Comparison of ENCODE assay signal across 1 cellular context in the genomic region with DNA sequence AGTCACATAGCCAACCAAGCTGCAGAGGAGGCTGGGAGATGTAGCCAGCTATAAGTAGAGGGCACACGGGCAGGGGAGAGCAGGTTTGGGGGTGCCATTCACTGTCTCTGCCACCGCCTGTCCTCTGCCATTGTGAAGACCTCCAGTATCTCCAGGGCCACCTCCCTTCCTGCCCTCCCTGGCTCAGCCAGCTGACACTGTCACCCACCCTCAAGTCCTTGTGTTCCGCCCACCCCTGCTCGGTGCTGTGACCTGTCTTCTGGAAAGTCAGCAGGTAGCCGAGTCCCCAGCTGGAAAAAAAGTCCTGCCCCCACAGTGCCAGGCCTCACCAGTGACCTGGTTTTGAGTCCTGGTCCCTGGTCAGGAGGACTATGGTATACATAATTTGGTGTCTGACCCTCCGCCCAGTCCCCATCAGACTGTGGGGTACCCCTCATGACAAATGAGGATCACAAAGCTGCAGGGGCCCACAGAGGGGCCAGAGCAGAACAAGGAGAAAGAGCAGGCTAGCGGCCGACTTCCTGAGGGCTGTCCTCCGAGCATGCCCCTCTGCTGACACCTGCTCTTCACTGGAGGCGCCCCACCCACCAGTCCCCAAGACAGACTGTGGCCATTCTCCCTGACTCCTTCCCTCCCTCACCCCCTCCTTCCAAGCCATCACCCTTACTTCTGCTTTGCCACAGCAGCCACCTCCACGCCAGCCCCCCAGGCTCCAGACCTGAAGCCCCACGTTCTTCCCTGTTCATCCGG.
TF ChIP-seq lines count a peak whose summit lies in the region.

No MANE protein-coding gene starts in this region.

TF ChIP-seq in HCT116, 20 proteins besides CTCF, POLR2A, EP300 and RAD21:
- TF ChIP-seq POLR2AphosphoS5 (IDR thresholded peaks at IDR 0.05; ENCODE audit: low read depth, low read length) (no peak), EZH2phosphoT487 (IDR thresholded peaks at IDR 0.05; ENCODE audit: borderline replicate concordance) (no peak), EGR1 (IDR thresholded peaks at IDR 0.05; ENCODE audit: low read depth) (no peak), ELF1 (IDR thresholded peaks at IDR 0.05; ENCODE audit: borderline replicate concordance, low read depth) (no peak), FOSL1 (IDR thresholded peaks at IDR 0.05; ENCODE audit: low read depth) (no peak), ZFX (IDR thresholded peaks at IDR 0.05) (no peak), TCF7L2 (IDR thresholded peaks at IDR 0.05; ENCODE audit: borderline replicate concordance, extremely low read depth, insufficient read depth, insufficient read length) (no peak), SP1 (IDR thresholded peaks at IDR 0.05; ENCODE audit: low read depth) (no peak), SRF (IDR thresholded peaks at IDR 0.05; ENCODE audit: low read depth) (no peak), YY1 (IDR thresholded peaks at IDR 0.05; ENCODE audit: extremely low read depth, insufficient replicate concordance, low read depth, low read length) (no peak)
- TF ChIP-seq, protein P1, sequence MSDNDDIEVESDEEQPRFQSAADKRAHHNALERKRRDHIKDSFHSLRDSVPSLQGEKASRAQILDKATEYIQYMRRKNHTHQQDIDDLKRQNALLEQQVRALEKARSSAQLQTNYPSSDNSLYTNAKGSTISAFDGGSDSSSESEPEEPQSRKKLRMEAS (IDR thresholded peaks at IDR 0.05): no peak
- TF ChIP-seq, protein P2, sequence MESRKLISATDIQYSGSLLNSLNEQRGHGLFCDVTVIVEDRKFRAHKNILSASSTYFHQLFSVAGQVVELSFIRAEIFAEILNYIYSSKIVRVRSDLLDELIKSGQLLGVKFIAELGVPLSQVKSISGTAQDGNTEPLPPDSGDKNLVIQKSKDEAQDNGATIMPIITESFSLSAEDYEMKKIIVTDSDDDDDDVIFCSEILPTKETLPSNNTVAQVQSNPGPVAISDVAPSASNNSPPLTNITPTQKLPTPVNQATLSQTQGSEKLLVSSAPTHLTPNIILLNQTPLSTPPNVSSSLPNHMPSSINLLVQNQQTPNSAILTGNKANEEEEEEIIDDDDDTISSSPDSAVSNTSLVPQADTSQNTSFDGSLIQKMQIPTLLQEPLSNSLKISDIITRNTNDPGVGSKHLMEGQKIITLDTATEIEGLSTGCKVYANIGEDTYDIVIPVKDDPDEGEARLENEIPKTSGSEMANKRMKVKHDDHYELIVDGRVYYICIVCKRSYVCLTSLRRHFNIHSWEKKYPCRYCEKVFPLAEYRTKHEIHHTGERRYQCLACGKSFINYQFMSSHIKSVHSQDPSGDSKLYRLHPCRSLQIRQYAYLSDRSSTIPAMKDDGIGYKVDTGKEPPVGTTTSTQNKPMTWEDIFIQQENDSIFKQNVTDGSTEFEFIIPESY (IDR thresholded peaks at IDR 0.05; ENCODE audit: extremely low read depth, insufficient replicate concordance, low read length): no peak
